In the genomic region with DNA sequence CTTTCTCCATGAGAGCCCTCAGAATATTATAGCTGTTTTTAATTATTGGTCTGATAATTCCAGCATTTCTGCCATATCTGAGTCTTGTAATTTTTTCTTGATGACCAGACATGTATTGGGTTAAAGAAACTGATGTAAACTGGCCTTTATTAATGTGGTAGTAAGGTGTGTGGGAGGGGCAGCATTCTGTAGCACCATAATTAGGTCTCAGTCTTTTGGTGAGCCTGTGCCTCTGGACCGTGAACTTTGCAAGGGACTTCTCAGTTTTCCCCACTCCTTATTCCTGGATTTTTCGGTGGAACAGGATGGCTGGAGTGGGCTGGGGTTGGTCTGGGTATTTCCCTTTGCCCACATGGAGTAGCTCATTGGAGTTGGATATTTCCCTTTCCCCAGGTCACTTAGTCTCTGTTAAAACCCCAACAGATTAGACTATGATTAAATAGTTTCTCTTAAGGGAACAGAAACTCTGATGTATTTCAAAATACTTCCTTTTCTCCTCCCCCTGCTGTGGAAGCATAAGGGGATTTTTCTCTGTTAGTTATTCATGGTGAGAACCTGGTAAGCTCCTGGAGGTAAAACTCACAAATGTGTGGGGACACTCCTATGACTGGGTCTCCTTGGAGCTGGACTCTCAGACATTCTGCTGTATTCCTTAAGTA, we compare ENCODE assay signal across 9 cellular contexts. TPM values are rescaled to one million over a fixed set of nuclear protein-coding genes. Genes with fewer than 3 reads are reported as not detected.
DNase-seq lines count a peak whose midpoint lies in the region; ATAC-seq, FAIRE-seq and TF ChIP-seq lines count a peak whose summit lies in the region.
"Had no signal": no experiment of that assay in that cellular context is flagged by ENCODE, and none has a peak within 500 bp of the region (broad histone marks: within the 10 kb centered on the region; RNA-seq: fewer than 3 reads in every experiment).

No MANE protein-coding gene starts in this region.

- FAIRE-seq in RCC 7860 (lab: Jason Lieb, UNC): peak; percentile 64

- H3K36me3 Mint-ChIP-seq in CD8-positive, alpha-beta T cell: no peaks in the 10 kb centered on the region
- H3K36me3 Mint-ChIP-seq: activated naive CD8-positive, alpha-beta T cell had no signal

- H3K4me2 ChIP-seq in BLaER1 treated with 17β-estradiol and CSF1 and Interleukin-3, amounts not matched to agents 10 nM and 100 nM: peak overlapping the region in 9 of 11 experiments; percentile 9 to 93 (median 72); a peak in 18 of 22 replicates

- no peak for TF ChIP-seq CTCF in CD8-positive, alpha-beta T cell (IDR thresholded peaks at IDR 0.05)

- intact Hi-C loops in CD8-positive, alpha-beta T cell (cut with DNase I, micrococcal nuclease): loop anchor here in 1 of 2 experiments (1.0 kb wide), 1 partner anchor 8 kb away; no protein-coding TSS in a partner anchor
- intact Hi-C loops in left colon (cut with DNase I, micrococcal nuclease): no loop called here

- no peak overlapping the region for H3K4me3 Mint-ChIP-seq in CD8-positive, alpha-beta T cell
- H3K4me3 Mint-ChIP-seq: activated naive CD8-positive, alpha-beta T cell had no signal

- POLR2A ChIA-PET in CD8-positive, alpha-beta T cell (lab: Charles Lee): no interaction called here

- no peaks in the 10 kb centered on the region for H3K27me3 ChIP-seq in BLaER1 treated with 17β-estradiol and CSF1 and Interleukin-3, amounts not matched to agents 10 nM and 100 nM
- no peaks in the 10 kb centered on the region for H3K27me3 ChIP-seq in CD8-positive, alpha-beta T cell (ENCODE audit: insufficient read depth, low read length)

- peaks cover 0 to 5% (median 0%) of the 10 kb centered on the region in 11 experiments; a peak in 1 of 22 replicates for H3K9me3 ChIP-seq in BLaER1 treated with 17β-estradiol and CSF1 and Interleukin-3, amounts not matched to agents 10 nM and 100 nM (replicated peaks in 1 of 11)
- H3K9me3 ChIP-seq in CD8-positive, alpha-beta T cell (ENCODE audit: low read length): no peaks in the 10 kb centered on the region

- CTCF ChIA-PET in CD8-positive, alpha-beta T cell (lab: Charles Lee): interaction anchor here (0.6 kb wide), 1 partner anchor 664 kb away, joined by 5 read pairs; no protein-coding TSS in a partner anchor

- ATAC-seq in GM19372 (IDR thresholded peaks at IDR 0.05; ENCODE audit: low read depth, unreplicated experiment) (peak; percentile 79), HG03039 (IDR thresholded peaks at IDR 0.05; ENCODE audit: unreplicated experiment) (peak; percentile 74), left colon (no peak)
- no peak for ATAC-seq in CD8-positive, alpha-beta T cell

- peak; percentile 53 for DNase-seq in RCC 7860 (ENCODE audit: low spot score)
- DNase-seq in EL: no peak
- DNase-seq in CD8-positive, alpha-beta T cell: no peak
- no peak for DNase-seq in stimulated activated naive CD4-positive, alpha-beta T cell (lab: John Stamatoyannopoulos, UW)
- no peak for DNase-seq in left colon

- peaks cover 0 to 15% (median 0%) of the 10 kb centered on the region in 11 experiments; a peak in 1 of 22 replicates for H3K36me3 ChIP-seq in BLaER1 treated with 17β-estradiol and CSF1 and Interleukin-3, amounts not matched to agents 10 nM and 100 nM
- H3K36me3 ChIP-seq in CD8-positive, alpha-beta T cell (ENCODE audit: insufficient read depth, low read length): no peaks in the 10 kb centered on the region

- H3K9ac ChIP-seq in BLaER1 treated with 17β-estradiol and CSF1 and Interleukin-3, amounts not matched to agents 10 nM and 100 nM: peak overlapping the region in 6 of 11 experiments; percentile 7 to 51 (median 34); a peak in 7 of 22 replicates

- H3K4me1 ChIP-seq in BLaER1 treated with 17β-estradiol and CSF1 and Interleukin-3, amounts not matched to agents 10 nM and 100 nM: peaks cover 0 to 83% (median 14%) of the 10 kb centered on the region in 10 experiments; a peak in 15 of 20 replicates
- no peaks in the 10 kb centered on the region for H3K4me1 ChIP-seq in CD8-positive, alpha-beta T cell (ENCODE audit: insufficient read depth, low read length)

- H3K4me3 ChIP-seq in BLaER1 treated with 17β-estradiol and CSF1 and Interleukin-3, amounts not matched to agents 10 nM and 100 nM: peak overlapping the region in 3 of 10 experiments; percentile 17 to 24 (median 18); a peak in 3 of 20 replicates
- no peak overlapping the region for H3K4me3 ChIP-seq in CD8-positive, alpha-beta T cell (ENCODE audit: low read depth, low read length)

- peak overlapping the region in 9 of 11 experiments; percentile 11 to 77 (median 56); a peak in 15 of 22 replicates for H3K27ac ChIP-seq in BLaER1 treated with 17β-estradiol and CSF1 and Interleukin-3, amounts not matched to agents 10 nM and 100 nM
- H3K27ac ChIP-seq in CD8-positive, alpha-beta T cell (ENCODE audit: low read depth, low read length): no peak overlapping the region

- no peaks in the 10 kb centered on the region for H3K9me3 Mint-ChIP-seq in CD8-positive, alpha-beta T cell

- H4K20me1 ChIP-seq in BLaER1 treated with 17β-estradiol and CSF1 and Interleukin-3, amounts not matched to agents 10 nM and 100 nM: no peaks in the 10 kb centered on the region

- no peak overlapping the region for H3K27ac Mint-ChIP-seq in CD8-positive, alpha-beta T cell
- H3K27ac Mint-ChIP-seq: activated naive CD8-positive, alpha-beta T cell had no signal

- no peaks in the 10 kb centered on the region for H3K27me3 Mint-ChIP-seq in CD8-positive, alpha-beta T cell (ENCODE audit: low read depth)
- H3K27me3 Mint-ChIP-seq: activated naive CD8-positive, alpha-beta T cell had no signal

- no peaks in the 10 kb centered on the region for H3K4me1 Mint-ChIP-seq in CD8-positive, alpha-beta T cell (ENCODE audit: low read depth)

RNA-seq across cellular contexts. Expression of a gene that starts 52.4 kb away (rescaled TPM):
- total RNA-seq in CD8-positive, alpha-beta T cell: under 1 TPM; 0.24 to 0.33 TPM
- total RNA-seq in left colon: 1 to 10 TPM; 3.8 to 7.8 TPM

RNA-seq across cellular contexts. Expression of a gene that starts 57.7 kb away (rescaled TPM):
- 1 to 10 TPM; 2.1 to 3.2 TPM for total RNA-seq in CD8-positive, alpha-beta T cell
- total RNA-seq in left colon: 10 to 100 TPM; 11.9 to 15.7 TPM

Comparison
In these comparisons a context has a peak if more than half of its experiments do, and no peak if none do; other contexts are left out.
1. ATAC-seq: peak in GM19372 (single experiment) and HG03039 (single experiment); none in CD8-positive, alpha-beta T cell (single experiment) and left colon (single experiment).